8 cellular contexts compared by ENCODE assay signal in the genomic region with DNA sequence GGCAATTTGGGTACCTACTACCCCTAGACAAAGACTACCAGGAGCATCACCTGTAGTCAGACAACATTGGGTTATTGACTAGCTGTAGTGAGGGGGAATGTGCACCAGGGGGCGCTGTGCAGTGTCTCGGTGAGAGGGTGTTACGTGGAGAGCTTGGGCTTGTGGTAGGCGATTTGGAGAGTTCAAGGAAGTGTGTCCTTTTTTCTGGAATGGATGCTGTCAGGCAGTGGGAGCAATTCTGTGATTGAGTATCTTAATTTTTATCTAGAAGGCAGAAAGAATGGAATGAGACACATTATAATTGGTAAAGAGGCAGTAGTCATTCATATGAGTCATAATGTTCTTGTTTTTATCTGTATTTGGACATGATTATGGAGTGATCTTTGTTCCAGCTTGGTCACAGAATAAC.
DNase-seq lines count a peak whose midpoint lies in the region; ATAC-seq and TF ChIP-seq lines count a peak whose summit lies in the region.

No MANE protein-coding gene starts in this region.

- TF ChIP-seq CTCF in GM12872 (IDR thresholded peaks at IDR 0.05; ENCODE audit: insufficient read depth, low read depth, low read length) (peak; percentile 72), astrocyte of the spinal cord (IDR thresholded peaks at IDR 0.05; ENCODE audit: low read depth, low read length) (peak; percentile 50), left lung (IDR thresholded peaks at IDR 0.05) (peak; percentile 37 to 46), testis (IDR thresholded peaks at IDR 0.05) (peak; percentile 51 to 77 (median 74))

- H3K4me3 ChIP-seq in astrocyte of the spinal cord (ENCODE audit: low read depth, low read length) (no peak overlapping the region), left lung (no peak overlapping the region), testis (no peak overlapping the region)

- H3K27me3 ChIP-seq in left lung (no peaks in the 10 kb centered on the region), testis (no peaks in the 10 kb centered on the region)

- H3K9me3 ChIP-seq in left lung (no peaks in the 10 kb centered on the region), testis (no peaks in the 10 kb centered on the region)

- ATAC-seq in HG02981 (IDR thresholded peaks at IDR 0.05; ENCODE audit: unreplicated experiment) (peak; percentile 74), left lung (peak; percentile 76)

- H3K4me1 ChIP-seq in left lung (no peaks in the 10 kb centered on the region), testis (no peaks in the 10 kb centered on the region)

- intact Hi-C loops in left lung (cut with DNase I) (no loop called here), testis (cut with DNase I; ENCODE audit: low total_unique reads) (no loop called here)

- TF ChIP-seq POLR2A in testis (IDR thresholded peaks at IDR 0.05): no peak

- WGBS in testis, 2 donors: 6 to 11% methylated on average over 4 of the region's 4 CpGs

- H3K36me3 ChIP-seq in left lung (no peaks in the 10 kb centered on the region), testis (ENCODE audit: low read depth, missing control alignments) (no peaks in the 10 kb centered on the region)

- in situ Hi-C loops in ACHN (cut with HindIII; ENCODE audit: low pct_ligation_motif_present, low pct_unique_long_range_greater_than_20kb, low sequenced_read_pairs) (no loop called here), astrocyte of the spinal cord (cut with HindIII; ENCODE audit: low sequenced_read_pairs) (no loop called here)

- DNase-seq in ACHN (peak; percentile 45), RKO (ENCODE audit: low spot score) (peak; percentile 26), astrocyte of the spinal cord (ENCODE audit: low read depth, low spot score) (peak; percentile 1), left lung (peak in 1 of 2 donors; percentile 46), testis (peak; percentile 56), occipital lobe (lab: John Stamatoyannopoulos, UW) (no peak)

- H3K27ac ChIP-seq in left lung (no peak overlapping the region), testis (no peak overlapping the region)
